In genomic region chr3:14914777-14915113, GRCh38 we compare ENCODE assay signal across 25 cellular contexts.
"Had no signal": no experiment of that assay in that cellular context is flagged by ENCODE, and none has a peak within 500 bp of the region (broad histone marks: within the 10 kb centered on the region; RNA-seq: fewer than 3 reads in every experiment).

No MANE protein-coding gene starts in this region.

- H3K27ac ChIP-seq: body of pancreas, cardiac muscle cell, coronary artery, dorsolateral prefrontal cortex, gastroesophageal sphincter, lower lobe of right lung, neutrophil, sigmoid colon, tibial artery had no signal

- H3K4me1 ChIP-seq: body of pancreas, gastroesophageal sphincter, lower lobe of right lung, sigmoid colon, tibial artery had no signal

- DNase-seq: activated CD4-positive, alpha-beta T cell treated with anti-CD3 and anti-CD28 coated beads for 36 hours; activated CD4-positive, CD25-positive, alpha-beta regulatory T cell; activated CD8-positive, alpha-beta memory T cell treated with anti-CD3 and anti-CD28 coated beads, Interleukin-2, amount 10 ng/mL, durations not matched to agents 7 days and 5 days; activated CD8-positive, alpha-beta T cell treated with anti-CD3 and anti-CD28 coated beads, Interleukin-2, amount 10 ng/mL, durations not matched to agents 7 days and 5 days; activated naive CD4-positive, alpha-beta T cell treated with Interleukin-2 at 50 U/mL for 16 hours; activated T-cell treated with anti-CD3 and anti-CD28 coated beads, Interleukin-2, amount 50 U/mL, for 48 hours; anterior cingulate cortex; body of pancreas; effector memory CD4-positive, alpha-beta T cell; erythroblast; hippocampal formation; left cardiac atrium; lower lobe of right lung; mesenchymal stem cell; natural killer cell; sigmoid colon; small intestine; stimulated activated CD4-positive, alpha-beta T cell treated with anti-CD3 and anti-CD28 coated beads, Interleukin-4, amount 100 ng/mL, for 24 hours; tibial artery had no signal

- FAIRE-seq: keratinocyte, small intestine had no signal

- H3K4me3 ChIP-seq: body of pancreas, cardiac muscle cell, coronary artery, dorsolateral prefrontal cortex, gastroesophageal sphincter, lower lobe of right lung, sigmoid colon, tibial artery had no signal

- H3K27me3 ChIP-seq: body of pancreas, cardiac muscle cell, neutrophil, sigmoid colon, tibial artery had no signal

- ATAC-seq: activated CD4-positive, alpha-beta T cell treated with anti-CD3 and anti-CD28 coated beads for 36 hours; activated CD8-positive, alpha-beta memory T cell treated with anti-CD3 and anti-CD28 coated beads, Interleukin-2, amount 10 ng/mL, durations not matched to agents 7 days and 5 days; activated CD8-positive, alpha-beta T cell treated with anti-CD3 and anti-CD28 coated beads, Interleukin-2, amount 10 ng/mL, durations not matched to agents 7 days and 5 days; body of pancreas; gastroesophageal sphincter had no signal

- H3K9me3 ChIP-seq: body of pancreas, gastroesophageal sphincter, lower lobe of right lung, neutrophil, sigmoid colon, tibial artery had no signal

- H3K36me3 ChIP-seq: cardiac muscle cell, neutrophil, sigmoid colon had no signal
